ENCODE assay signal across 17 cellular contexts in genomic region chr5:116075117-116075910, GRCh38. TPM values are rescaled to one million over a fixed set of nuclear protein-coding genes. Genes with fewer than 3 reads are reported as not detected.
A peak's percentile ranks its signal among the peaks of the same experiment; 100 is the strongest.
DNase-seq lines count a peak whose midpoint lies in the region; FAIRE-seq and TF ChIP-seq lines count a peak whose summit lies in the region.
"Had no signal": no experiment of that assay in that cellular context is flagged by ENCODE, and none has a peak within 500 bp of the region (broad histone marks: within the 10 kb centered on the region; RNA-seq: fewer than 3 reads in every experiment).

No MANE protein-coding gene starts in this region.

- H3K36me3 Mint-ChIP-seq in T-helper 2 cell treated with Interferon-gamma antibody and Interleukin-4, amounts not matched to agents 5 μg/mL and 100 μg/mL, for 36 hours (ENCODE audit: low read depth) = no peaks in the 10 kb centered on the region

- H3K27me3 ChIP-seq in DOHH2 (ENCODE audit: control insufficient read depth, low read length) = no peaks in the 10 kb centered on the region
- H3K27me3 ChIP-seq: MG63, pancreas, SJSA1 had no signal

- 0 out of 2 replicates have a peak, but pooled peaks cover 6% of the 10 kb centered on the region for H3F3A ChIP-seq in DOHH2 (ENCODE audit: control insufficient read depth, insufficient read depth)

- no peaks in the 10 kb centered on the region for H3K79me2 ChIP-seq in DOHH2 (ENCODE audit: control insufficient read depth, low read length)

- H3K4me3 ChIP-seq in DOHH2 (ENCODE audit: low read length) = peak overlapping the region; percentile 8
- H3K4me3 ChIP-seq: MG63, pancreas, SJSA1 had no signal

- H3K27me3 Mint-ChIP-seq in T-helper 2 cell treated with Interferon-gamma antibody and Interleukin-4, amounts not matched to agents 5 μg/mL and 100 μg/mL, for 36 hours (ENCODE audit: low read depth) = peaks cover 24% of the 10 kb centered on the region

- no peaks in the 10 kb centered on the region for H3K36me3 ChIP-seq in DOHH2 (ENCODE audit: control insufficient read depth, low read length)
- H3K36me3 ChIP-seq: MG63, pancreas, SJSA1 had no signal

- no peaks in the 10 kb centered on the region for H3K9me3 ChIP-seq in DOHH2 (ENCODE audit: control insufficient read depth, insufficient read depth, low read length)
- H3K9me3 ChIP-seq: MG63, pancreas, SJSA1 had no signal

- intact Hi-C loops in cardiac septum (cut with DNase I) = no loop called here

- H3K4me3 Mint-ChIP-seq in T-helper 2 cell treated with Interferon-gamma antibody and Interleukin-4, amounts not matched to agents 5 μg/mL and 100 μg/mL, for 36 hours = no peak overlapping the region

- H3K4me1 Mint-ChIP-seq in T-helper 2 cell treated with Interferon-gamma antibody and Interleukin-4, amounts not matched to agents 5 μg/mL and 100 μg/mL, for 36 hours (ENCODE audit: low read depth) = peaks cover 7% of the 10 kb centered on the region

- peak; percentile 45 for FAIRE-seq in H54 (lab: Jason Lieb, UNC)

- TF ChIP-seq CTCF in DOHH2 (IDR thresholded peaks at IDR 0.05; ENCODE audit: low read depth, low read length, poor library complexity, severe bottlenecking) = no peak

- TF ChIP-seq POLR2A in H54 (IDR thresholded peaks at IDR 0.05; ENCODE audit: low read depth, low read length) = no peak

- no peak overlapping the region for H3K27ac Mint-ChIP-seq in T-helper 2 cell treated with Interferon-gamma antibody and Interleukin-4, amounts not matched to agents 5 μg/mL and 100 μg/mL, for 36 hours

- DNase-seq in H54 (ENCODE audit: insufficient read length, low spot score) (no peak), left kidney (ENCODE audit: low read depth, low spot score) (peak; percentile 75), cardiac septum (ENCODE audit: low spot score) (no peak), NCI-H1105 treated with DMSO at 0.1 percent for 48 hours (lab: John Stamatoyannopoulos, UW) (no peak), ecto neural progenitor cell (ENCODE audit: low spot score) (no peak)
- DNase-seq in T-helper 2 cell treated with Interferon-gamma antibody and Interleukin-4, amounts not matched to agents 5 μg/mL and 100 μg/mL, for 36 hours (ENCODE audit: low spot score) = peak; percentile 8
- DNase-seq: activated CD4-positive, alpha-beta T cell treated with anti-CD3 and anti-CD28 coated beads for 4 hours; amniotic stem cell; effector CD4-positive, alpha-beta T cell; left ventricle myocardium superior; MG63; NCI-H510A; pancreas had no signal

- no peaks in the 10 kb centered on the region for H3K9me3 Mint-ChIP-seq in T-helper 2 cell treated with Interferon-gamma antibody and Interleukin-4, amounts not matched to agents 5 μg/mL and 100 μg/mL, for 36 hours

- peak overlapping the region; percentile 12 for H3K27ac ChIP-seq in DOHH2 (ENCODE audit: low read depth, low read length)
- H3K27ac ChIP-seq: pancreas, SJSA1 had no signal

- peaks cover 31% of the 10 kb centered on the region for H3K4me1 ChIP-seq in DOHH2 (ENCODE audit: control insufficient read depth, low read length)
- H3K4me1 ChIP-seq: pancreas had no signal

- peak overlapping the region; percentile 48 for H3K4me2 ChIP-seq in DOHH2 (ENCODE audit: low read length)

- H3K9me2 ChIP-seq in DOHH2 (replicated peaks; ENCODE audit: control insufficient read depth, low read length) = no peaks in the 10 kb centered on the region

- no peaks in the 10 kb centered on the region for H4K20me1 ChIP-seq in DOHH2 (ENCODE audit: control insufficient read depth, insufficient read depth, low read depth, low read length)

RNA-seq across cellular contexts. Expression of gene COMMD10, which starts 9.5 kb away (rescaled TPM):
- 27.5 TPM for total RNA-seq in cardiac septum

RNA-seq across cellular contexts. Expression of gene ARL14EPL, which starts 43.0 kb away (rescaled TPM):
- not detected for total RNA-seq in cardiac septum
- total RNA-seq: glomerular endothelial cell, left ventricle myocardium superior, pancreas, subcutaneous adipose tissue had no signal

Comparison
In these comparisons a context has a peak if more than half of its experiments do, and no peak if none do; other contexts are left out.
1. DNase-seq: peak in T-helper 2 cell treated with Interferon-gamma antibody and Interleukin-4, amounts not matched to agents 5 μg/mL and 100 μg/mL, for 36 hours (single experiment) and left kidney (single experiment); none in H54 (single experiment), cardiac septum (single experiment), NCI-H1105 treated with DMSO at 0.1 percent for 48 hours (single experiment) and ecto neural progenitor cell (single experiment).